Comparison of ENCODE assay signal across 10 cellular contexts in genomic region chr6:159467473-159468041, GRCh38.
DNase-seq lines count a peak whose midpoint lies in the region; ATAC-seq and TF ChIP-seq lines count a peak whose summit lies in the region.
"Had no signal": no experiment of that assay in that cellular context is flagged by ENCODE, and none has a peak within 500 bp of the region (broad histone marks: within the 10 kb centered on the region; RNA-seq: fewer than 3 reads in every experiment).

No MANE protein-coding gene starts in this region.

- peak; percentile 85 for ATAC-seq in GM21529 (IDR thresholded peaks at IDR 0.05; ENCODE audit: unreplicated experiment)
- peak; percentile 82 for ATAC-seq in HG03520 (IDR thresholded peaks at IDR 0.05; ENCODE audit: unreplicated experiment)
- no peak for ATAC-seq in HG03354 (IDR thresholded peaks at IDR 0.05; ENCODE audit: poor library complexity, severe bottlenecking, unreplicated experiment)
- ATAC-seq: activated CD8-positive, alpha-beta memory T cell treated with anti-CD3 and anti-CD28 coated beads, Interleukin-2, amount 10 ng/mL, durations not matched to agents 7 days and 5 days had no signal

- in situ Hi-C loops in GM13976 (cut with MboI; ENCODE audit: low sequenced_read_pairs, unreplicated experiment) = no loop called here

- TF ChIP-seq CTCF in GM13976 (IDR thresholded peaks at IDR 0.05; ENCODE audit: borderline replicate concordance, control extremely low read depth, extremely low read depth, insufficient read depth, missing control alignments) = no peak

- DNase-seq in GM13976 (ENCODE audit: low spot score) (peak; percentile 68), germinal center (ENCODE audit: low spot score) (peak; percentile 74), NCI-H1930 (lab: John Stamatoyannopoulos, UW) (no peak), NCI-H2227 (lab: John Stamatoyannopoulos, UW; ENCODE audit: unreplicated experiment) (no peak)
- no peak for DNase-seq in activated CD8-positive, alpha-beta memory T cell treated with anti-CD3 and anti-CD28 coated beads for 24 hours
- DNase-seq: activated CD8-positive, alpha-beta memory T cell treated with anti-CD3 and anti-CD28 coated beads, Interleukin-2, amount 10 ng/mL, durations not matched to agents 7 days and 5 days; NCI-H510A had no signal

Comparison
In these comparisons a context has a peak if more than half of its experiments do, and no peak if none do; other contexts are left out.
1. DNase-seq: peak in GM13976 (single experiment) and germinal center (single experiment); none in NCI-H1930 (0 of 2), activated CD8-positive, alpha-beta memory T cell treated with anti-CD3 and anti-CD28 coated beads for 24 hours (single experiment) and NCI-H2227 (single experiment).